In genomic region chr1:37090671-37091070, GRCh38 we compare ENCODE assay signal across 36 cellular contexts. TPM values are rescaled to one million over a fixed set of nuclear protein-coding genes. Genes with fewer than 3 reads are reported as not detected.
"Had no signal": no experiment of that assay in that cellular context is flagged by ENCODE, and none has a peak within 500 bp of the region (broad histone marks: within the 10 kb centered on the region; RNA-seq: fewer than 3 reads in every experiment).

No MANE protein-coding gene starts in this region.

- ATAC-seq: activated naive CD4-positive, alpha-beta T cell treated with anti-CD3 and anti-CD28 coated beads, Interleukin-2, amount 50 U/mL, for 72 hours; activated naive CD8-positive, alpha-beta T cell treated with anti-CD3 and anti-CD28 coated beads, Interleukin-2, amount 50 U/mL, for 24 hours; activated T-cell treated with anti-CD3 and anti-CD28 coated beads, Interleukin-2, amount 50 U/mL, for 4 hours; activated T-cell treated with anti-CD3 and anti-CD28 coated beads, Interleukin-2, amount 50 U/mL, for 72 hours; activated T-helper 17 cell treated with anti-CD3 and anti-CD28 coated beads, Interleukin-2, amount 50 U/mL, for 72 hours; body of pancreas had no signal

- FAIRE-seq: astrocyte, bronchial epithelial cell had no signal

- H3K4me3 ChIP-seq: adrenal gland, ascending aorta, body of pancreas, breast epithelium, cardiac muscle cell had no signal

- H3K36me3 ChIP-seq: adrenal gland, ascending aorta, brain microvascular endothelial cell, breast epithelium, cardiac muscle cell had no signal

- H3K9me3 ChIP-seq: adrenal gland, ascending aorta, body of pancreas, breast epithelium had no signal

- DNase-seq: activated effector memory CD4-positive, alpha-beta T cell treated with anti-CD3 and anti-CD28 coated beads, Interleukin-2, amount 50 U/mL, for 16 hours; activated effector memory CD4-positive, alpha-beta T cell treated with Interleukin-2 at 50 U/mL for 16 hours; activated gamma-delta T cell; activated gamma-delta T cell treated with Interleukin-2 at 50 U/mL for 16 hours; activated naive CD4-positive, alpha-beta T cell; activated naive CD4-positive, alpha-beta T cell treated with anti-CD3 and anti-CD28 coated beads for 36 hours; activated naive CD4-positive, alpha-beta T cell treated with anti-CD3 and anti-CD28 coated beads, Interleukin-2, amount 10 ng/mL, durations not matched to agents 7 days and 5 days; activated naive CD4-positive, alpha-beta T cell treated with anti-CD3 and anti-CD28 coated beads, Interleukin-2, amount 50 U/mL, for 16 hours; activated naive CD4-positive, alpha-beta T cell treated with Interleukin-2 at 50 U/mL for 16 hours; activated naive CD8-positive, alpha-beta T cell treated with anti-CD3 and anti-CD28 coated beads for 36 hours; activated naive CD8-positive, alpha-beta T cell treated with anti-CD3 and anti-CD28 coated beads, Interleukin-2, amount 10 ng/mL, durations not matched to agents 7 days and 5 days; activated naive CD8-positive, alpha-beta T cell treated with anti-CD3 and anti-CD28 coated beads, Interleukin-2, amount 50 U/mL, for 24 hours; activated T-cell treated with anti-CD3 and anti-CD28 coated beads, Interleukin-2, amount 50 U/mL, for 24 hours; activated T-cell treated with anti-CD3 and anti-CD28 coated beads, Interleukin-2, amount 50 U/mL, for 4 hours; activated T-cell treated with anti-CD3 and anti-CD28 coated beads, Interleukin-2, amount 50 U/mL, for 48 hours; activated T-cell treated with anti-CD3 and anti-CD28 coated beads, Interleukin-2, amount 50 U/mL, for 72 hours; adrenal gland; amniotic stem cell; amygdala; anterior cingulate cortex; aorta; body of pancreas; brain microvascular endothelial cell; caudate nucleus; central memory CD4-positive, alpha-beta T cell; cerebellar nuclear complex had no signal

- H3K4me1 ChIP-seq: adrenal gland, ascending aorta, body of pancreas, breast epithelium had no signal

- H3K27ac ChIP-seq: adrenal gland, ascending aorta, body of pancreas, brain microvascular endothelial cell, breast epithelium, cardiac muscle cell had no signal

- H3K27me3 ChIP-seq: ascending aorta, body of pancreas, brain microvascular endothelial cell, cardiac muscle cell had no signal

RNA-seq across cellular contexts. Expression of gene GRIK3, which starts 56.4 kb away (rescaled TPM):
- total RNA-seq: activated naive CD4-positive, alpha-beta T cell treated with anti-CD3 and anti-CD28 coated beads for 36 hours; activated naive CD4-positive, alpha-beta T cell treated with anti-CD3 and anti-CD28 coated beads, Interleukin-2, amount 50 U/mL, for 72 hours; activated naive CD8-positive, alpha-beta T cell treated with anti-CD3 and anti-CD28 coated beads for 36 hours; activated naive CD8-positive, alpha-beta T cell treated with anti-CD3 and anti-CD28 coated beads, Interleukin-2, amount 10 ng/mL, durations not matched to agents 7 days and 5 days; activated T-cell treated with anti-CD3 and anti-CD28 coated beads, Interleukin-2, amount 50 U/mL, for 4 hours; activated T-cell treated with anti-CD3 and anti-CD28 coated beads, Interleukin-2, amount 50 U/mL, for 72 hours; activated T-helper 1 cell treated with anti-CD3 and anti-CD28 coated beads, Interleukin-12 subunit alpha, Interleukin-12 subunit beta, Interleukin-2, Interleukin-4 antibody, amounts not matched to agents 30 ng/mL and 10 ng/mL and 1 ng/mL, durations not matched to agents 14 hours and 24 hours and 36 hours; activated T-helper 17 cell treated with anti-CD3 and anti-CD28 coated beads, Interleukin-2, amount 50 U/mL, for 72 hours; activated T-helper 2 cell treated with anti-CD3 and anti-CD28 coated beads, Interferon-gamma antibody, Interleukin-2, Interleukin-4, amounts not matched to agents 10 μg/mL and 5 μg/mL and 100 μg/mL, durations not matched to agents 14 hours and 24 hours and 36 hours; chondrocyte had no signal
- polyA plus RNA-seq: aorta, cardiac muscle cell had no signal
